1 cellular context compared by ENCODE assay signal in the genomic region with DNA sequence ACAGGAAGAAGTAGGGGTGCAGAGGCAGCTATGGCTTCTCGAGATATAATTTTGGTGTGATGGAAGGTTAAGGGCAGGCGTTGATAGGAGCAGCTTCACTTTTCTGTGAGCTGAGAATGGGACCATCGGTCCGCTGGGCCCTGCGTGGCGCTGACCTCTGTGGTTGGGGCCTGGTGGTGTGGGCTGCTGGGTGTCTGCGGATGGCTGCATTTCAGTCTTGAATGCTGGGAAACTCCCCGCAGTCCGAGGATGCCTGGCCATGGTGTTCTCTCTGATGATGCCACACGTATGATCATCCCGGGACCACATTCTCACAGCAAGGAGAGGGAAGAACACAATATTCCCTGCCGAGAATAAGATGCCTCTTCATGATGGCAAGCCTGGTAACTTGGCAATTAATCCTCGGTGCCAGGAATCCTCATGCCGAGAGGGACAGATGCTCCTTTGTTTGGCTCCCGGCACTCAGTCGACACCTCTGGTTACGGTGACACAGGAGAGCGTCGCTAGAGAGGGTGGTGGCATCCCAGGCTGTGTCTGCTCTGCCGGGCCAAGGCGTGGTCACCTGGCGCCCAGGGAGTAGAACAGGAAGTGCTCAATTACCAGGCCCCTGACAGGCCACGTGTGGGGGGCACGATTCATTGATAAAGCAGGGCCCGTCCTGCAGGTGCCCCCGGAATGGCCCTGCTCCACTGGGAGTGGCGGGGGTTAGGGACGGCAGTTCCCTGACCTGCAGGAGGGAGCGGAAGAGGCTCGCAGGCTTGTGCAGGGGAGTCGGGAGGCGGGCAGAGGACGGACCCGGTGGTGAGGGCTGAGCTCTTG.
TF ChIP-seq lines count a peak whose summit lies in the region.

No MANE protein-coding gene starts in this region.

TF ChIP-seq in K562, 482 proteins besides CTCF, POLR2A, EP300 and RAD21:
- no peak for TF ChIP-seq ATF4 (CRISPR knock-in tag; IDR thresholded peaks at IDR 0.05)
- TF ChIP-seq TFAP4 (CRISPR knock-in tag; IDR thresholded peaks at IDR 0.05; ENCODE audit: borderline replicate concordance) = no peak
- TF ChIP-seq, protein P1, sequence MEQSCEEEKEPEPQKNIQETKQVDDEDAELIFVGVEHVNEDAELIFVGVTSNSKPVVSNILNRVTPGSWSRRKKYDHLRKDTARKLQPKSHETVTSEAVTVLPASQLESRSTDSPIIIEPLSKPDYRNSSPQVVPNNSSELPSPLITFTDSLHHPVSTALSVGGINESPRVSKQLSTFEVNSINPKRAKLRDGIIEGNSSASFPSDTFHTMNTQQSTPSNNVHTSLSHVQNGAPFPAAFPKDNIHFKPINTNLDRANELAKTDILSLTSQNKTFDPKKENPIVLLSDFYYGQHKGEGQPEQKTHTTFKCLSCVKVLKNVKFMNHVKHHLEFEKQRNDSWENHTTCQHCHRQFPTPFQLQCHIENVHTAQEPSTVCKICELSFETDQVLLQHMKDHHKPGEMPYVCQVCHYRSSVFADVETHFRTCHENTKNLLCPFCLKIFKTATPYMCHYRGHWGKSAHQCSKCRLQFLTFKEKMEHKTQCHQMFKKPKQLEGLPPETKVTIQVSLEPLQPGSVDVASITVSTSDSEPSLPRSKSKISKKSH (CRISPR knock-in tag; IDR thresholded peaks at IDR 0.05) = no peak
- no peak for TF ChIP-seq RFX7 (CRISPR knock-in tag; IDR thresholded peaks at IDR 0.05)
- no peak for TF ChIP-seq NCOA6 (IDR thresholded peaks at IDR 0.05)
- TF ChIP-seq, protein P2, sequence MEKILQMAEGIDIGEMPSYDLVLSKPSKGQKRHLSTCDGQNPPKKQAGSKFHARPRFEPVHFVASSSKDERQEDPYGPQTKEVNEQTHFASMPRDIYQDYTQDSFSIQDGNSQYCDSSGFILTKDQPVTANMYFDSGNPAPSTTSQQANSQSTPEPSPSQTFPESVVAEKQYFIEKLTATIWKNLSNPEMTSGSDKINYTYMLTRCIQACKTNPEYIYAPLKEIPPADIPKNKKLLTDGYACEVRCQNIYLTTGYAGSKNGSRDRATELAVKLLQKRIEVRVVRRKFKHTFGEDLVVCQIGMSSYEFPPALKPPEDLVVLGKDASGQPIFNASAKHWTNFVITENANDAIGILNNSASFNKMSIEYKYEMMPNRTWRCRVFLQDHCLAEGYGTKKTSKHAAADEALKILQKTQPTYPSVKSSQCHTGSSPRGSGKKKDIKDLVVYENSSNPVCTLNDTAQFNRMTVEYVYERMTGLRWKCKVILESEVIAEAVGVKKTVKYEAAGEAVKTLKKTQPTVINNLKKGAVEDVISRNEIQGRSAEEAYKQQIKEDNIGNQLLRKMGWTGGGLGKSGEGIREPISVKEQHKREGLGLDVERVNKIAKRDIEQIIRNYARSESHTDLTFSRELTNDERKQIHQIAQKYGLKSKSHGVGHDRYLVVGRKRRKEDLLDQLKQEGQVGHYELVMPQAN (IDR thresholded peaks at IDR 0.05; ENCODE audit: borderline replicate concordance) = no peak
- TF ChIP-seq ARID2 (IDR thresholded peaks at IDR 0.05) = no peak
- TF ChIP-seq ZNF263 (CRISPR knock-in tag; IDR thresholded peaks at IDR 0.05; ENCODE audit: borderline replicate concordance) = no peak
- no peak for TF ChIP-seq ZBTB1 (CRISPR knock-in tag; IDR thresholded peaks at IDR 0.05; ENCODE audit: borderline replicate concordance, low read depth)
- no peak for TF ChIP-seq NR2C1 (IDR thresholded peaks at IDR 0.05)
- no peak for TF ChIP-seq NR2C1 (tag; IDR thresholded peaks at IDR 0.05)
- TF ChIP-seq, protein P3, sequence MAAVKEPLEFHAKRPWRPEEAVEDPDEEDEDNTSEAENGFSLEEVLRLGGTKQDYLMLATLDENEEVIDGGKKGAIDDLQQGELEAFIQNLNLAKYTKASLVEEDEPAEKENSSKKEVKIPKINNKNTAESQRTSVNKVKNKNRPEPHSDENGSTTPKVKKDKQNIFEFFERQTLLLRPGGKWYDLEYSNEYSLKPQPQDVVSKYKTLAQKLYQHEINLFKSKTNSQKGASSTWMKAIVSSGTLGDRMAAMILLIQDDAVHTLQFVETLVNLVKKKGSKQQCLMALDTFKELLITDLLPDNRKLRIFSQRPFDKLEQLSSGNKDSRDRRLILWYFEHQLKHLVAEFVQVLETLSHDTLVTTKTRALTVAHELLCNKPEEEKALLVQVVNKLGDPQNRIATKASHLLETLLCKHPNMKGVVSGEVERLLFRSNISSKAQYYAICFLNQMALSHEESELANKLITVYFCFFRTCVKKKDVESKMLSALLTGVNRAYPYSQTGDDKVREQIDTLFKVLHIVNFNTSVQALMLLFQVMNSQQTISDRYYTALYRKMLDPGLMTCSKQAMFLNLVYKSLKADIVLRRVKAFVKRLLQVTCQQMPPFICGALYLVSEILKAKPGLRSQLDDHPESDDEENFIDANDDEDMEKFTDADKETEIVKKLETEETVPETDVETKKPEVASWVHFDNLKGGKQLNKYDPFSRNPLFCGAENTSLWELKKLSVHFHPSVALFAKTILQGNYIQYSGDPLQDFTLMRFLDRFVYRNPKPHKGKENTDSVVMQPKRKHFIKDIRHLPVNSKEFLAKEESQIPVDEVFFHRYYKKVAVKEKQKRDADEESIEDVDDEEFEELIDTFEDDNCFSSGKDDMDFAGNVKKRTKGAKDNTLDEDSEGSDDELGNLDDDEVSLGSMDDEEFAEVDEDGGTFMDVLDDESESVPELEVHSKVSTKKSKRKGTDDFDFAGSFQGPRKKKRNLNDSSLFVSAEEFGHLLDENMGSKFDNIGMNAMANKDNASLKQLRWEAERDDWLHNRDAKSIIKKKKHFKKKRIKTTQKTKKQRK (IDR thresholded peaks at IDR 0.05; ENCODE audit: borderline replicate concordance, low read depth, low read length) = no peak
- TF ChIP-seq RERE (CRISPR knock-in tag; IDR thresholded peaks at IDR 0.05; ENCODE audit: borderline replicate concordance) = no peak
- TF ChIP-seq COPS2 (conservative IDR thresholded peaks at IDR 0.05) = no peak
- TF ChIP-seq JUNB (CRISPR knock-in tag; conservative IDR thresholded peaks at IDR 0.05) = no peak
- no peak for TF ChIP-seq TCF7L2 (IDR thresholded peaks at IDR 0.05; ENCODE audit: low read depth, low read length)
- no peak for TF ChIP-seq ZNF133 (CRISPR knock-in tag; IDR thresholded peaks at IDR 0.05)
- no peak for TF ChIP-seq ZNF165 (CRISPR knock-in tag; IDR thresholded peaks at IDR 0.05; ENCODE audit: borderline replicate concordance)
